ENCODE assay signal across 25 cellular contexts in the genomic region with DNA sequence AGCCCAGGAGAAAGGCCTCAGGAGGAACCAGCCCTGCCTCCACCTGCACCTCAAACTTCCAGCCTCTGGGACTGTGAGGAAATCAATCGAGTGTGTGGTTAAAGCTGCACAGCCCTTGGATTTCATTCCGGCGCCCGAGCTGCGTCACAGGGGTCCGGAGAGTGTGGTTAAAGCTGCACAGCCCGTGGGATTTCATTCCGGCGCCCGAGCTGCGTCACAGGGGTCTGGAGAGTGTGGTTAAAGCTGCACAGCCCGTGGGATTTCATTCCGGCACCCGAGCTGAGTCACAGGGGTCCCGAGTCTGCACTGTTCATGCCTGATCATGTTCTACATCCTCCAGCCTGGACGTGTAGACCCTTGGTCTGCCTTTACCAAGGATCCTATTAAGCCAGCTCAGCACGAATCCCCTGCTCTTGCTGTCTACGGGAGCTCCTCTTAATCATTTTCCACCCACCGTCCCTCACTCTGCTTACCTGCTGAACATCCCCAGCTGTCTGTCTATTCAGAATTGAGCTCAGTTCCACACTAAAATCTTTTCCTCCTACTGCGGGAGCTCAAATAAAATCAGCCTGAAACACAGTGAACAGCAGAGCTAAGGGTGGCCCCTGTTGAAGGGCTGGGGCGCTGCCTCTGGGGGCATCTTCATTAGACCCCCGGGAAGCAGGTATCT.
"Had no signal": no experiment of that assay in that cellular context is flagged by ENCODE, and none has a peak within 500 bp of the region (broad histone marks: within the 10 kb centered on the region; RNA-seq: fewer than 3 reads in every experiment).

No MANE protein-coding gene starts in this region.

- DNase-seq: activated B cell treated with CpG ODN at 0.5 μM for 24 hours; activated CD4-positive, alpha-beta T cell treated with anti-CD3 and anti-CD28 coated beads for 1 hour; activated CD4-positive, alpha-beta T cell treated with anti-CD3 and anti-CD28 coated beads, Interleukin-2, amount 10 ng/mL, durations not matched to agents 24 days and 14 days; activated CD4-positive, alpha-beta T cell treated with anti-CD3 and anti-CD28 coated beads, Interleukin-2, amount 50 U/mL, for 48 hours; activated CD8-positive, alpha-beta memory T cell treated with anti-CD3 and anti-CD28 coated beads, Interleukin-2, amount 10 ng/mL, durations not matched to agents 7 days and 5 days; activated effector memory CD4-positive, alpha-beta T cell treated with Interleukin-2 at 50 U/mL for 16 hours; activated naive CD4-positive, alpha-beta T cell treated with Interleukin-2 at 50 U/mL for 16 hours; activated naive CD8-positive, alpha-beta T cell treated with anti-CD3 and anti-CD28 coated beads, Interleukin-2, amount 50 U/mL, for 24 hours; activated T-cell treated with anti-CD3 and anti-CD28 coated beads, Interleukin-2, amount 50 U/mL, for 24 hours; amniotic stem cell; body of pancreas; KG1; NCI-H1092; NCI-H1417 treated with DMSO at 0.1 percent for 48 hours; NCI-H1694; NCI-H2029; NCI-H2107; NCI-H2171 treated with DMSO at 0.1 percent for 48 hours; NCI-H226; NCI-H526 treated with DMSO at 0.1 percent for 48 hours; NCI-H82; RPMI8226; SHP77; T-helper 9 cell had no signal

- H3K36me3 ChIP-seq: ascending aorta had no signal

- H3K27me3 ChIP-seq: ascending aorta, body of pancreas had no signal

- H3K4me3 ChIP-seq: ascending aorta, body of pancreas had no signal
